15 cellular contexts compared by ENCODE assay signal in the genomic region with DNA sequence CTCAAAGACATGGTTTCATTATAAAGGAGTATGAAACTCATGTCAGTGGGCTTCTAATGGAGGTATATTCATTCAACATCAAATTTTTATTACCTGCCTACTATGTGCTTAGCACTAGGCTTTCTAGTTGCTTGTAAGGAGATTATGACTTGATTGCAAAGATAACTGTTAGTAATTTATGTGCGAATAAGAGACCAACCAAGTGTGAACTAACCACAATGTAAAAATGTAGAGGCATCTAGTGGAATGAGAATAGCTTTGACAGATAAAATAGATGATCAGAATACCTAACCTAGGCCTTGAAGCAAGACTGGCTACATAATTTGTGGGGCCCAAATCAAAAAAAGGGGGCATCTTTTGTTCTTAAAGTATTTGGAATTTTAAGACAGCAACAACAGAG. TPM values are rescaled to one million over a fixed set of nuclear protein-coding genes. Genes with fewer than 3 reads are reported as not detected.
DNase-seq lines count a peak whose midpoint lies in the region; ATAC-seq and TF ChIP-seq lines count a peak whose summit lies in the region.
"Had no signal": no experiment of that assay in that cellular context is flagged by ENCODE, and none has a peak within 500 bp of the region (broad histone marks: within the 10 kb centered on the region; RNA-seq: fewer than 3 reads in every experiment).

No MANE protein-coding gene starts in this region.

- H3K4me3 Mint-ChIP-seq in immature natural killer cell (peak overlapping the region; percentile 16 to 67 (median 64)), natural killer cell (peak overlapping the region; percentile 29)
- H3K4me3 Mint-ChIP-seq in stimulated activated effector memory CD8-positive, alpha-beta T cell treated with anti-CD3 and anti-CD28 coated beads, Interleukin-12 subunit alpha, Interleukin-12 subunit beta, amount 100 ng/mL, for 72 hours = no peak overlapping the region
- H3K4me3 Mint-ChIP-seq: CD4-positive, alpha-beta memory T cell had no signal

- H3K9me3 Mint-ChIP-seq in immature natural killer cell (no peaks in the 10 kb centered on the region), natural killer cell (no peaks in the 10 kb centered on the region)
- H3K9me3 Mint-ChIP-seq in stimulated activated effector memory CD8-positive, alpha-beta T cell treated with anti-CD3 and anti-CD28 coated beads, Interleukin-12 subunit alpha, Interleukin-12 subunit beta, amount 100 ng/mL, for 72 hours = peaks cover 2% of the 10 kb centered on the region

- H3K4me1 ChIP-seq in upper lobe of right lung = no peaks in the 10 kb centered on the region

- H3K36me3 ChIP-seq in upper lobe of right lung = no peaks in the 10 kb centered on the region

- no peak overlapping the region for H3K27ac ChIP-seq in upper lobe of right lung
- H3K27ac ChIP-seq: GM23248 had no signal

- TF ChIP-seq CTCF in natural killer cell (IDR thresholded peaks at IDR 0.05) (no peak), upper lobe of right lung (IDR thresholded peaks at IDR 0.05) (no peak)

- H3K4me1 Mint-ChIP-seq in immature natural killer cell = peaks cover 49 to 60% of the 10 kb centered on the region in 2 donors
- peaks cover 41 to 50% of the 10 kb centered on the region in 2 donors for H3K4me1 Mint-ChIP-seq in natural killer cell
- peaks cover 30% of the 10 kb centered on the region for H3K4me1 Mint-ChIP-seq in stimulated activated effector memory CD8-positive, alpha-beta T cell treated with anti-CD3 and anti-CD28 coated beads, Interleukin-12 subunit alpha, Interleukin-12 subunit beta, amount 100 ng/mL, for 72 hours

- H3K4me3 ChIP-seq in upper lobe of right lung = no peak overlapping the region
- H3K4me3 ChIP-seq: GM23248 had no signal

- intact Hi-C loops in natural killer cell (cut with micrococcal nuclease) (loop anchor here (5.0 kb wide), 1 partner anchor 139 kb away; no protein-coding TSS in a partner anchor), upper lobe of right lung (cut with DNase I) (no loop called here)

- no peaks in the 10 kb centered on the region for H3K9me3 ChIP-seq in upper lobe of right lung

- peak in 2 of 3 donors; percentile 23 to 31 for DNase-seq in immature natural killer cell
- no peak for DNase-seq in natural killer cell
- no peak for DNase-seq in stimulated activated effector memory CD8-positive, alpha-beta T cell treated with anti-CD3 and anti-CD28 coated beads, Interleukin-12 subunit alpha, Interleukin-12 subunit beta, amount 100 ng/mL, for 72 hours (ENCODE audit: low spot score in 2 of 2)
- no peak for DNase-seq in NCI-H2029 treated with DMSO at 0.1 percent for 48 hours (lab: John Stamatoyannopoulos, UW)
- DNase-seq in upper lobe of right lung = no peak
- DNase-seq: C1 segment of cervical spinal cord; CD4-positive, alpha-beta memory T cell; COR-L47; DMS153; DND-41; GM23248; H7; HCEC 1CT had no signal

- ATAC-seq in natural killer cell (peak; percentile 60 to 86 (median 80)), upper lobe of right lung (no peak), GM21447 (IDR thresholded peaks at IDR 0.05; ENCODE audit: unreplicated experiment) (no peak)
- peak; percentile 4 for ATAC-seq in stimulated activated effector memory CD8-positive, alpha-beta T cell treated with anti-CD3 and anti-CD28 coated beads, Interleukin-12 subunit alpha, Interleukin-12 subunit beta, amount 100 ng/mL, for 72 hours

- H3K36me3 Mint-ChIP-seq in immature natural killer cell (no peaks in the 10 kb centered on the region), natural killer cell (no peaks in the 10 kb centered on the region)
- no peaks in the 10 kb centered on the region for H3K36me3 Mint-ChIP-seq in stimulated activated effector memory CD8-positive, alpha-beta T cell treated with anti-CD3 and anti-CD28 coated beads, Interleukin-12 subunit alpha, Interleukin-12 subunit beta, amount 100 ng/mL, for 72 hours
- H3K36me3 Mint-ChIP-seq: CD4-positive, alpha-beta memory T cell had no signal

- peak overlapping the region; percentile 32 to 65 (median 48) for H3K27ac Mint-ChIP-seq in immature natural killer cell
- H3K27ac Mint-ChIP-seq in natural killer cell = peak overlapping the region; percentile 4 to 14
- H3K27ac Mint-ChIP-seq in stimulated activated effector memory CD8-positive, alpha-beta T cell treated with anti-CD3 and anti-CD28 coated beads, Interleukin-12 subunit alpha, Interleukin-12 subunit beta, amount 100 ng/mL, for 72 hours = no peak overlapping the region
- H3K27ac Mint-ChIP-seq: CD4-positive, alpha-beta memory T cell had no signal

- H3K27me3 ChIP-seq in upper lobe of right lung = no peaks in the 10 kb centered on the region

- H3K27me3 Mint-ChIP-seq in immature natural killer cell (ENCODE audit: low read depth in 3 of 3) = peaks cover 1 to 4% (median 3%) of the 10 kb centered on the region in 3 donors
- peaks cover under 1 to 2% of the 10 kb centered on the region in 2 donors for H3K27me3 Mint-ChIP-seq in natural killer cell (ENCODE audit: low read depth in 2 of 2)
- H3K27me3 Mint-ChIP-seq: CD4-positive, alpha-beta memory T cell had no signal

RNA-seq across cellular contexts. Expression of a gene that starts 13.0 kb away (rescaled TPM):
- 10 to 100 TPM; 35.6 to 62.3 (median 41.0) TPM for polyA plus RNA-seq in immature natural killer cell
- total RNA-seq in natural killer cell (10 to 100 TPM; 44.9 to 68.3 (median 63.7) TPM), upper lobe of right lung (1.2 TPM)
- total RNA-seq: A673 had no signal

Comparison
In these comparisons a context has a peak if more than half of its experiments do, and no peak if none do; other contexts are left out.
1. DNase-seq: peak in immature natural killer cell (2 of 3); none in natural killer cell (single experiment), stimulated activated effector memory CD8-positive, alpha-beta T cell treated with anti-CD3 and anti-CD28 coated beads, Interleukin-12 subunit alpha, Interleukin-12 subunit beta, amount 100 ng/mL, for 72 hours (0 of 2), NCI-H2029 treated with DMSO at 0.1 percent for 48 hours (single experiment) and upper lobe of right lung (single experiment).
2. ATAC-seq: peak in natural killer cell (3 of 3) and stimulated activated effector memory CD8-positive, alpha-beta T cell treated with anti-CD3 and anti-CD28 coated beads, Interleukin-12 subunit alpha, Interleukin-12 subunit beta, amount 100 ng/mL, for 72 hours (single experiment); none in upper lobe of right lung (single experiment) and GM21447 (single experiment).
3. RNA of a gene that starts 13.0 kb away (total RNA-seq): 44.9 to 68.3 TPM in natural killer cell; 1.2 TPM in upper lobe of right lung (single experiment); every median in the first group is over 10 times any median in the second.